In genomic region chr16:14369734-14370598, GRCh38 we compare ENCODE assay signal across 2 cellular contexts.
TF ChIP-seq lines count a peak whose summit lies in the region.

No MANE protein-coding gene starts in this region.

TF ChIP-seq in Ishikawa, 13 proteins besides CTCF, POLR2A, EP300 and RAD21 (continued from another document):
- TF ChIP-seq USF1 (IDR thresholded peaks at IDR 0.05) = no peak; the same call in 1 of the 2 replicates

TF ChIP-seq in H1, 55 proteins besides CTCF, POLR2A, EP300 and RAD21 (continued from another document):
- TF ChIP-seq CHD7 (IDR thresholded peaks at IDR 0.05; ENCODE audit: insufficient replicate concordance, low read length) = no peak
- TF ChIP-seq KDM5A (IDR thresholded peaks at IDR 0.05; ENCODE audit: low read length) = no peak
